In genomic region chr14:103574707-103575285, GRCh38 we compare ENCODE assay signal across 24 cellular contexts. TPM values are rescaled to one million over a fixed set of nuclear protein-coding genes. Genes with fewer than 3 reads are reported as not detected.
DNase-seq lines count a peak whose midpoint lies in the region; ATAC-seq, FAIRE-seq and TF ChIP-seq lines count a peak whose summit lies in the region.
"Had no signal": no experiment of that assay in that cellular context is flagged by ENCODE, and none has a peak within 500 bp of the region (broad histone marks: within the 10 kb centered on the region; RNA-seq: fewer than 3 reads in every experiment).

No MANE protein-coding gene starts in this region.

- FAIRE-seq in RCC 7860 (lab: Jason Lieb, UNC): no peak
- FAIRE-seq: colon, HTR-8/SVneo, keratinocyte had no signal

- H3K4me2 ChIP-seq in parathyroid adenoma (ENCODE audit: low read length): no peak overlapping the region
- H3K4me2 ChIP-seq: hepatocyte had no signal

- no peak overlapping the region for H2AFZ ChIP-seq in parathyroid adenoma
- H2AFZ ChIP-seq: hepatocyte had no signal

- H3K4me3 Mint-ChIP-seq in activated T-helper 2 cell treated with anti-CD3 and anti-CD28 coated beads, Interferon-gamma antibody, Interleukin-2, Interleukin-4, amounts not matched to agents 10 μg/mL and 5 μg/mL and 100 μg/mL, durations not matched to agents 14 hours and 24 hours and 36 hours (ENCODE audit: low read depth): no peak overlapping the region
- H3K4me3 Mint-ChIP-seq: CD4-positive, alpha-beta T cell; endodermal cell; natural killer cell treated with Interleukin-12 subunit alpha and Interleukin-12 subunit beta and Interleukin-15 and Interleukin-18, amount 100 ng/mL, for 72 hours; T-helper 1 cell treated with Interleukin-12 subunit alpha and Interleukin-12 subunit beta and Interleukin-4 antibody, amounts not matched to agents 30 μg/mL and 1 μg/mL, for 36 hours had no signal

- intact Hi-C loops in activated T-helper 2 cell treated with anti-CD3 and anti-CD28 coated beads, Interferon-gamma antibody, Interleukin-2, Interleukin-4, amounts not matched to agents 10 μg/mL and 5 μg/mL and 100 μg/mL, durations not matched to agents 14 hours and 24 hours and 36 hours (cut with micrococcal nuclease): no loop called here

- no peaks in the 10 kb centered on the region for H3K4me1 Mint-ChIP-seq in activated T-helper 2 cell treated with anti-CD3 and anti-CD28 coated beads, Interferon-gamma antibody, Interleukin-2, Interleukin-4, amounts not matched to agents 10 μg/mL and 5 μg/mL and 100 μg/mL, durations not matched to agents 14 hours and 24 hours and 36 hours (ENCODE audit: low read depth)

- H3K9ac ChIP-seq in parathyroid adenoma: no peak overlapping the region

- H3K79me2 ChIP-seq in parathyroid adenoma: peaks cover 25% of the 10 kb centered on the region

- no peaks in the 10 kb centered on the region for H3K27me3 Mint-ChIP-seq in activated T-helper 2 cell treated with anti-CD3 and anti-CD28 coated beads, Interferon-gamma antibody, Interleukin-2, Interleukin-4, amounts not matched to agents 10 μg/mL and 5 μg/mL and 100 μg/mL, durations not matched to agents 14 hours and 24 hours and 36 hours (ENCODE audit: low read depth)
- H3K27me3 Mint-ChIP-seq: CD4-positive, alpha-beta T cell; natural killer cell treated with Interleukin-12 subunit alpha and Interleukin-12 subunit beta and Interleukin-15 and Interleukin-18, amount 100 ng/mL, for 72 hours had no signal

- no peaks in the 10 kb centered on the region for H3K9me3 Mint-ChIP-seq in activated T-helper 2 cell treated with anti-CD3 and anti-CD28 coated beads, Interferon-gamma antibody, Interleukin-2, Interleukin-4, amounts not matched to agents 10 μg/mL and 5 μg/mL and 100 μg/mL, durations not matched to agents 14 hours and 24 hours and 36 hours
- H3K9me3 Mint-ChIP-seq: CD4-positive, alpha-beta T cell; endodermal cell; natural killer cell treated with Interleukin-12 subunit alpha and Interleukin-12 subunit beta and Interleukin-15 and Interleukin-18, amount 100 ng/mL, for 72 hours; T-helper 1 cell treated with Interleukin-12 subunit alpha and Interleukin-12 subunit beta and Interleukin-4 antibody, amounts not matched to agents 30 μg/mL and 1 μg/mL, for 36 hours had no signal

- no peaks in the 10 kb centered on the region for H3K27me3 ChIP-seq in parathyroid adenoma (ENCODE audit: control insufficient read depth, insufficient read depth, low read length)
- H3K27me3 ChIP-seq: ascending aorta, hepatocyte, spleen had no signal

- H3K4me1 ChIP-seq in parathyroid adenoma: peaks cover 9% of the 10 kb centered on the region

- peak overlapping the region; percentile 77; the same call in 1 of the 2 replicates for H3K27ac ChIP-seq in C4-2B
- peak overlapping the region; percentile 18 for H3K27ac ChIP-seq in caudate nucleus (ENCODE audit: low read depth, low read length)
- H3K27ac ChIP-seq in parathyroid adenoma: peak overlapping the region; percentile 21

- H3K9me3 ChIP-seq in parathyroid adenoma (ENCODE audit: control insufficient read depth, low read length): no peaks in the 10 kb centered on the region
- H3K9me3 ChIP-seq: ascending aorta, spleen had no signal

- H3K27ac Mint-ChIP-seq in activated T-helper 2 cell treated with anti-CD3 and anti-CD28 coated beads, Interferon-gamma antibody, Interleukin-2, Interleukin-4, amounts not matched to agents 10 μg/mL and 5 μg/mL and 100 μg/mL, durations not matched to agents 14 hours and 24 hours and 36 hours: no peak overlapping the region
- H3K27ac Mint-ChIP-seq: CD4-positive, alpha-beta T cell; endodermal cell; T-helper 1 cell treated with Interleukin-12 subunit alpha and Interleukin-12 subunit beta and Interleukin-4 antibody, amounts not matched to agents 30 μg/mL and 1 μg/mL, for 36 hours had no signal

- no peaks in the 10 kb centered on the region for H3K36me3 ChIP-seq in parathyroid adenoma (ENCODE audit: control insufficient read depth, insufficient read depth, low read length)

- no peak overlapping the region for H3K4me3 ChIP-seq in parathyroid adenoma (ENCODE audit: low read depth, low read length)
- H3K4me3 ChIP-seq: ascending aorta, hepatocyte, spleen had no signal

- no peak for DNase-seq in caudate nucleus (lab: John Stamatoyannopoulos, UW)
- no peak for DNase-seq in RCC 7860 (ENCODE audit: low spot score)
- DNase-seq in activated T-helper 2 cell treated with anti-CD3 and anti-CD28 coated beads, Interferon-gamma antibody, Interleukin-2, Interleukin-4, amounts not matched to agents 10 μg/mL and 5 μg/mL and 100 μg/mL, durations not matched to agents 14 hours and 24 hours and 36 hours (ENCODE audit: low spot score): no peak
- DNase-seq: activated CD4-positive, alpha-beta T cell treated with anti-CD3 and anti-CD28 coated beads, Interleukin-2, amount 50 U/mL, for 48 hours; activated naive CD4-positive, alpha-beta T cell treated with anti-CD3 and anti-CD28 coated beads, Interleukin-2, amount 50 U/mL, for 16 hours; activated T-cell treated with anti-CD3 and anti-CD28 coated beads, Interleukin-2, amount 50 U/mL, for 1 hour; CD4-positive, alpha-beta T cell; DMS53; endodermal cell; mesendoderm; NCI-H1105 treated with DMSO at 0.1 percent for 48 hours; NCI-H526; spleen; stimulated activated CD8-positive, alpha-beta memory T cell treated with anti-CD3 and anti-CD28 coated beads, Interleukin-4, amount 100 ng/mL, for 48 hours had no signal

- no peak for ATAC-seq in HG03139 (IDR thresholded peaks at IDR 0.05; ENCODE audit: unreplicated experiment)
- ATAC-seq: natural killer cell treated with Interleukin-12 subunit alpha and Interleukin-12 subunit beta and Interleukin-15 and Interleukin-18, amount 100 ng/mL, for 72 hours had no signal

- TF ChIP-seq CTCF in C4-2B (conservative IDR thresholded peaks at IDR 0.05): no peak
- no peak for TF ChIP-seq CTCF in parathyroid adenoma (IDR thresholded peaks at IDR 0.05)

- H3K36me3 Mint-ChIP-seq in activated T-helper 2 cell treated with anti-CD3 and anti-CD28 coated beads, Interferon-gamma antibody, Interleukin-2, Interleukin-4, amounts not matched to agents 10 μg/mL and 5 μg/mL and 100 μg/mL, durations not matched to agents 14 hours and 24 hours and 36 hours (ENCODE audit: low read depth): peaks cover 25% of the 10 kb centered on the region

RNA-seq across cellular contexts. Expression of gene COA8, which starts 12.0 kb away (rescaled TPM):
- 31.9 and 33.5 TPM in 2 replicates for total RNA-seq in activated T-helper 2 cell treated with anti-CD3 and anti-CD28 coated beads, Interferon-gamma antibody, Interleukin-2, Interleukin-4, amounts not matched to agents 10 μg/mL and 5 μg/mL and 100 μg/mL, durations not matched to agents 14 hours and 24 hours and 36 hours

RNA-seq across cellular contexts. Expression of gene BAG5, which starts 12.3 kb away (rescaled TPM):
- total RNA-seq in activated T-helper 2 cell treated with anti-CD3 and anti-CD28 coated beads, Interferon-gamma antibody, Interleukin-2, Interleukin-4, amounts not matched to agents 10 μg/mL and 5 μg/mL and 100 μg/mL, durations not matched to agents 14 hours and 24 hours and 36 hours: 28.2 and 29.2 TPM in 2 replicates

RNA-seq across cellular contexts. Expression of gene TRMT61A, which starts 45.8 kb away (rescaled TPM):
- total RNA-seq in activated T-helper 2 cell treated with anti-CD3 and anti-CD28 coated beads, Interferon-gamma antibody, Interleukin-2, Interleukin-4, amounts not matched to agents 10 μg/mL and 5 μg/mL and 100 μg/mL, durations not matched to agents 14 hours and 24 hours and 36 hours: 13.7 and 15.0 TPM in 2 replicates

RNA-seq across cellular contexts. Expression of gene CKB, which starts 52.2 kb away (rescaled TPM):
- 14.0 and 15.3 TPM in 2 replicates for total RNA-seq in activated T-helper 2 cell treated with anti-CD3 and anti-CD28 coated beads, Interferon-gamma antibody, Interleukin-2, Interleukin-4, amounts not matched to agents 10 μg/mL and 5 μg/mL and 100 μg/mL, durations not matched to agents 14 hours and 24 hours and 36 hours

RNA-seq across cellular contexts. Expression of gene KLC1, which starts 54.2 kb away (rescaled TPM):
- 161 and 169 TPM in 2 replicates for total RNA-seq in activated T-helper 2 cell treated with anti-CD3 and anti-CD28 coated beads, Interferon-gamma antibody, Interleukin-2, Interleukin-4, amounts not matched to agents 10 μg/mL and 5 μg/mL and 100 μg/mL, durations not matched to agents 14 hours and 24 hours and 36 hours

Comparison
In these comparisons a context has a peak if more than half of its experiments do, and no peak if none do; other contexts are left out.
1. H3K27ac ChIP-seq: peak in every context shown above with its lines; median percentile 77 in C4-2B; 21 in parathyroid adenoma; 18 in caudate nucleus.